1 cellular context compared by ENCODE assay signal in the genomic region with DNA sequence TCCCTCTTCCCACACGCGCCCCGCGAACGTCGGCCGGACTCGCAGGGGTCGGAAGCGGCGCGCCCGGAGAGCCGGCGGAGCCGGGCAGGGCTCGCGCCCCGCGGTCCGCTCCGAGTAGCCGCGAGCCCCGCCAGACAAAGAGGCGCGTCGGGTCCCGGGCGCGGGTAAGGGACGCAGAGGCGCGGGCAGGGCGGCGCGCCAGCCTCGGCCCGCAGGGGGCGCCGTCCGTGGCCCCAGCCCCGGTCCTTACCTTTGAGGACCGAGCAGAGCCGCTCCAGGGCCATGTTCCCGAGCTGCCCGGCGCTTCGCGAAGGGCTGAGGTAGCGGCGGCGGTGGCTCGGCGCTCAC.
TF ChIP-seq lines count a peak whose summit lies in the region.

No MANE protein-coding gene starts in this region.

TF ChIP-seq in HEK293, 187 proteins besides CTCF, POLR2A, EP300 and RAD21 (continued from another document):
- TF ChIP-seq SP2 (tag by site-specific recombination; IDR thresholded peaks at IDR 0.05), result no peak
- TF ChIP-seq PRDM10 (tag by site-specific recombination; IDR thresholded peaks at IDR 0.05), result no peak
- no peak for TF ChIP-seq ZNF555 (tag by site-specific recombination; conservative IDR thresholded peaks at IDR 0.05)
- TF ChIP-seq, protein P1, sequence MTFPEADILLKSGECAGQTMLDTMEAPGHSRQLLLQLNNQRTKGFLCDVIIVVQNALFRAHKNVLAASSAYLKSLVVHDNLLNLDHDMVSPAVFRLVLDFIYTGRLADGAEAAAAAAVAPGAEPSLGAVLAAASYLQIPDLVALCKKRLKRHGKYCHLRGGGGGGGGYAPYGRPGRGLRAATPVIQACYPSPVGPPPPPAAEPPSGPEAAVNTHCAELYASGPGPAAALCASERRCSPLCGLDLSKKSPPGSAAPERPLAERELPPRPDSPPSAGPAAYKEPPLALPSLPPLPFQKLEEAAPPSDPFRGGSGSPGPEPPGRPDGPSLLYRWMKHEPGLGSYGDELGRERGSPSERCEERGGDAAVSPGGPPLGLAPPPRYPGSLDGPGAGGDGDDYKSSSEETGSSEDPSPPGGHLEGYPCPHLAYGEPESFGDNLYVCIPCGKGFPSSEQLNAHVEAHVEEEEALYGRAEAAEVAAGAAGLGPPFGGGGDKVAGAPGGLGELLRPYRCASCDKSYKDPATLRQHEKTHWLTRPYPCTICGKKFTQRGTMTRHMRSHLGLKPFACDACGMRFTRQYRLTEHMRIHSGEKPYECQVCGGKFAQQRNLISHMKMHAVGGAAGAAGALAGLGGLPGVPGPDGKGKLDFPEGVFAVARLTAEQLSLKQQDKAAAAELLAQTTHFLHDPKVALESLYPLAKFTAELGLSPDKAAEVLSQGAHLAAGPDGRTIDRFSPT (tag by site-specific recombination; IDR thresholded peaks at IDR 0.05), result no peak
- TF ChIP-seq ZBTB48 (tag by site-specific recombination; IDR thresholded peaks at IDR 0.05), result no peak
- TF ChIP-seq REST (tag by site-specific recombination; IDR thresholded peaks at IDR 0.05), result no peak
- TF ChIP-seq, protein P2, sequence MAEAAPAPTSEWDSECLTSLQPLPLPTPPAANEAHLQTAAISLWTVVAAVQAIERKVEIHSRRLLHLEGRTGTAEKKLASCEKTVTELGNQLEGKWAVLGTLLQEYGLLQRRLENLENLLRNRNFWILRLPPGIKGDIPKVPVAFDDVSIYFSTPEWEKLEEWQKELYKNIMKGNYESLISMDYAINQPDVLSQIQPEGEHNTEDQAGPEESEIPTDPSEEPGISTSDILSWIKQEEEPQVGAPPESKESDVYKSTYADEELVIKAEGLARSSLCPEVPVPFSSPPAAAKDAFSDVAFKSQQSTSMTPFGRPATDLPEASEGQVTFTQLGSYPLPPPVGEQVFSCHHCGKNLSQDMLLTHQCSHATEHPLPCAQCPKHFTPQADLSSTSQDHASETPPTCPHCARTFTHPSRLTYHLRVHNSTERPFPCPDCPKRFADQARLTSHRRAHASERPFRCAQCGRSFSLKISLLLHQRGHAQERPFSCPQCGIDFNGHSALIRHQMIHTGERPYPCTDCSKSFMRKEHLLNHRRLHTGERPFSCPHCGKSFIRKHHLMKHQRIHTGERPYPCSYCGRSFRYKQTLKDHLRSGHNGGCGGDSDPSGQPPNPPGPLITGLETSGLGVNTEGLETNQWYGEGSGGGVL (tag by site-specific recombination; IDR thresholded peaks at IDR 0.05), result no peak
- TF ChIP-seq ZNF571 (tag by site-specific recombination; IDR thresholded peaks at IDR 0.05), result no peak
- TF ChIP-seq ZNF701 (tag by site-specific recombination; IDR thresholded peaks at IDR 0.05), result no peak
- TF ChIP-seq ZSCAN30 (tag by site-specific recombination; IDR thresholded peaks at IDR 0.05), result 0 out of 2 replicates have a peak, but pooled peaks have one; percentile 35
- TF ChIP-seq INSM2 (tag by site-specific recombination; IDR thresholded peaks at IDR 0.05), result no peak
- no peak for TF ChIP-seq GLI4 (tag by site-specific recombination; IDR thresholded peaks at IDR 0.05)
- no peak for TF ChIP-seq ZNF248 (tag by site-specific recombination; IDR thresholded peaks at IDR 0.05)
- TF ChIP-seq OSR2 (tag by site-specific recombination; IDR thresholded peaks at IDR 0.05), result no peak
- TF ChIP-seq ZNF692 (tag by site-specific recombination; IDR thresholded peaks at IDR 0.05), result peak; percentile 27
- TF ChIP-seq ZNF16 (tag by site-specific recombination; IDR thresholded peaks at IDR 0.05; ENCODE audit: low read depth), result no peak
- TF ChIP-seq ZNF660 (tag by site-specific recombination; IDR thresholded peaks at IDR 0.05), result peak; percentile 68; the same call in 1 of the 2 replicates
- TF ChIP-seq ZNF544 (tag by site-specific recombination; IDR thresholded peaks at IDR 0.05), result no peak
- TF ChIP-seq ELK4 (IDR thresholded peaks at IDR 0.05; ENCODE audit: borderline replicate concordance, low read depth, low read length), result no peak
- TF ChIP-seq, protein P3, sequence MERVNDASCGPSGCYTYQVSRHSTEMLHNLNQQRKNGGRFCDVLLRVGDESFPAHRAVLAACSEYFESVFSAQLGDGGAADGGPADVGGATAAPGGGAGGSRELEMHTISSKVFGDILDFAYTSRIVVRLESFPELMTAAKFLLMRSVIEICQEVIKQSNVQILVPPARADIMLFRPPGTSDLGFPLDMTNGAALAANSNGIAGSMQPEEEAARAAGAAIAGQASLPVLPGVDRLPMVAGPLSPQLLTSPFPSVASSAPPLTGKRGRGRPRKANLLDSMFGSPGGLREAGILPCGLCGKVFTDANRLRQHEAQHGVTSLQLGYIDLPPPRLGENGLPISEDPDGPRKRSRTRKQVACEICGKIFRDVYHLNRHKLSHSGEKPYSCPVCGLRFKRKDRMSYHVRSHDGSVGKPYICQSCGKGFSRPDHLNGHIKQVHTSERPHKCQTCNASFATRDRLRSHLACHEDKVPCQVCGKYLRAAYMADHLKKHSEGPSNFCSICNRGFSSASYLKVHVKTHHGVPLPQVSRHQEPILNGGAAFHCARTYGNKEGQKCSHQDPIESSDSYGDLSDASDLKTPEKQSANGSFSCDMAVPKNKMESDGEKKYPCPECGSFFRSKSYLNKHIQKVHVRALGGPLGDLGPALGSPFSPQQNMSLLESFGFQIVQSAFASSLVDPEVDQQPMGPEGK (tag by site-specific recombination; IDR thresholded peaks at IDR 0.05), result no peak
- no peak for TF ChIP-seq ZNF223 (tag by site-specific recombination; IDR thresholded peaks at IDR 0.05)
- peak; percentile 64; the same call in 1 of the 2 replicates for TF ChIP-seq ZBTB8A (tag by site-specific recombination; IDR thresholded peaks at IDR 0.05)
- TF ChIP-seq, protein P4, sequence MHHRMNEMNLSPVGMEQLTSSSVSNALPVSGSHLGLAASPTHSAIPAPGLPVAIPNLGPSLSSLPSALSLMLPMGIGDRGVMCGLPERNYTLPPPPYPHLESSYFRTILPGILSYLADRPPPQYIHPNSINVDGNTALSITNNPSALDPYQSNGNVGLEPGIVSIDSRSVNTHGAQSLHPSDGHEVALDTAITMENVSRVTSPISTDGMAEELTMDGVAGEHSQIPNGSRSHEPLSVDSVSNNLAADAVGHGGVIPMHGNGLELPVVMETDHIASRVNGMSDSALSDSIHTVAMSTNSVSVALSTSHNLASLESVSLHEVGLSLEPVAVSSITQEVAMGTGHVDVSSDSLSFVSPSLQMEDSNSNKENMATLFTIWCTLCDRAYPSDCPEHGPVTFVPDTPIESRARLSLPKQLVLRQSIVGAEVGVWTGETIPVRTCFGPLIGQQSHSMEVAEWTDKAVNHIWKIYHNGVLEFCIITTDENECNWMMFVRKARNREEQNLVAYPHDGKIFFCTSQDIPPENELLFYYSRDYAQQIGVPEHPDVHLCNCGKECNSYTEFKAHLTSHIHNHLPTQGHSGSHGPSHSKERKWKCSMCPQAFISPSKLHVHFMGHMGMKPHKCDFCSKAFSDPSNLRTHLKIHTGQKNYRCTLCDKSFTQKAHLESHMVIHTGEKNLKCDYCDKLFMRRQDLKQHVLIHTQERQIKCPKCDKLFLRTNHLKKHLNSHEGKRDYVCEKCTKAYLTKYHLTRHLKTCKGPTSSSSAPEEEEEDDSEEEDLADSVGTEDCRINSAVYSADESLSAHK (tag by site-specific recombination; IDR thresholded peaks at IDR 0.05), result no peak
- TF ChIP-seq ZNF776 (tag by site-specific recombination; IDR thresholded peaks at IDR 0.05; ENCODE audit: borderline replicate concordance), result no peak
- no peak for TF ChIP-seq ZBTB21 (tag by site-specific recombination; IDR thresholded peaks at IDR 0.05)
- no peak for TF ChIP-seq GLIS2 (tag by site-specific recombination; IDR thresholded peaks at IDR 0.05)
- no peak for TF ChIP-seq ZNF548 (tag by site-specific recombination; IDR thresholded peaks at IDR 0.05)
- TF ChIP-seq ZNF510 (tag by site-specific recombination; IDR thresholded peaks at IDR 0.05; ENCODE audit: insufficient replicate concordance), result no peak
- no peak for TF ChIP-seq ZNF423 (tag by site-specific recombination; IDR thresholded peaks at IDR 0.05)
- TF ChIP-seq SETDB1 (IDR thresholded peaks at IDR 0.05; ENCODE audit: insufficient read length, low read length), result no peak
